1 cellular context compared by ENCODE assay signal in the genomic region with DNA sequence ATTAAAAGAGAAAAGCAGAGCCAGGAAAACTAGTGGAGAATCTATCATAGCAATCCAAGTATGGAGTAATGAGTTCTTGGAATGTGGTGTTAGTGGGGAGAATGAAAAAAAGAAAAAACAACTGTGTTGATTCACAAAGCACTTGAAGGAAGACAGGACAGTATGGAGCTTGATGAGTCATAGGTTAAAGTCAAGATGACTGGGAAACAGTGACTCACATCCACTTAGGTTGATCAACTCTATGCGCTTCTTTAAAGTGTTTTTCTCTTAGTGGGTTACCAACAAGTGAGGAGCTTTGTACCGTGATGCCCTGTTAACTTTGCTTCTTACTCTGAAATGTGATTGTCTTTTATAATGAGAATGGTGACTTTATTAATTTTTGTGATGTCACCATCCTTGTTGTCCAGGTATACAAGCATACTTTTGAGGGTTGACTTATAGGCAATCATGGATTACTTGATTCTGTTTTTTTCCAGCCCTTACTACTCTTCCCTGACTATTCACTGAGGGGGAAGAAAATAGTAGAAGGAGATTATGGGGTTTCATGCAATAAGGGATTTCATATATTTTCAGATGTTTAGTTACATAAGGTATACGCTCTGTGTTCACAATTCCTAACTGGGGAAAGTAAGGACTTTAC.
TF ChIP-seq lines count a peak whose summit lies in the region.

No MANE protein-coding gene starts in this region.

TF ChIP-seq in K562, 482 proteins besides CTCF, POLR2A, EP300 and RAD21 (continued from another document):
- TF ChIP-seq, protein P1, sequence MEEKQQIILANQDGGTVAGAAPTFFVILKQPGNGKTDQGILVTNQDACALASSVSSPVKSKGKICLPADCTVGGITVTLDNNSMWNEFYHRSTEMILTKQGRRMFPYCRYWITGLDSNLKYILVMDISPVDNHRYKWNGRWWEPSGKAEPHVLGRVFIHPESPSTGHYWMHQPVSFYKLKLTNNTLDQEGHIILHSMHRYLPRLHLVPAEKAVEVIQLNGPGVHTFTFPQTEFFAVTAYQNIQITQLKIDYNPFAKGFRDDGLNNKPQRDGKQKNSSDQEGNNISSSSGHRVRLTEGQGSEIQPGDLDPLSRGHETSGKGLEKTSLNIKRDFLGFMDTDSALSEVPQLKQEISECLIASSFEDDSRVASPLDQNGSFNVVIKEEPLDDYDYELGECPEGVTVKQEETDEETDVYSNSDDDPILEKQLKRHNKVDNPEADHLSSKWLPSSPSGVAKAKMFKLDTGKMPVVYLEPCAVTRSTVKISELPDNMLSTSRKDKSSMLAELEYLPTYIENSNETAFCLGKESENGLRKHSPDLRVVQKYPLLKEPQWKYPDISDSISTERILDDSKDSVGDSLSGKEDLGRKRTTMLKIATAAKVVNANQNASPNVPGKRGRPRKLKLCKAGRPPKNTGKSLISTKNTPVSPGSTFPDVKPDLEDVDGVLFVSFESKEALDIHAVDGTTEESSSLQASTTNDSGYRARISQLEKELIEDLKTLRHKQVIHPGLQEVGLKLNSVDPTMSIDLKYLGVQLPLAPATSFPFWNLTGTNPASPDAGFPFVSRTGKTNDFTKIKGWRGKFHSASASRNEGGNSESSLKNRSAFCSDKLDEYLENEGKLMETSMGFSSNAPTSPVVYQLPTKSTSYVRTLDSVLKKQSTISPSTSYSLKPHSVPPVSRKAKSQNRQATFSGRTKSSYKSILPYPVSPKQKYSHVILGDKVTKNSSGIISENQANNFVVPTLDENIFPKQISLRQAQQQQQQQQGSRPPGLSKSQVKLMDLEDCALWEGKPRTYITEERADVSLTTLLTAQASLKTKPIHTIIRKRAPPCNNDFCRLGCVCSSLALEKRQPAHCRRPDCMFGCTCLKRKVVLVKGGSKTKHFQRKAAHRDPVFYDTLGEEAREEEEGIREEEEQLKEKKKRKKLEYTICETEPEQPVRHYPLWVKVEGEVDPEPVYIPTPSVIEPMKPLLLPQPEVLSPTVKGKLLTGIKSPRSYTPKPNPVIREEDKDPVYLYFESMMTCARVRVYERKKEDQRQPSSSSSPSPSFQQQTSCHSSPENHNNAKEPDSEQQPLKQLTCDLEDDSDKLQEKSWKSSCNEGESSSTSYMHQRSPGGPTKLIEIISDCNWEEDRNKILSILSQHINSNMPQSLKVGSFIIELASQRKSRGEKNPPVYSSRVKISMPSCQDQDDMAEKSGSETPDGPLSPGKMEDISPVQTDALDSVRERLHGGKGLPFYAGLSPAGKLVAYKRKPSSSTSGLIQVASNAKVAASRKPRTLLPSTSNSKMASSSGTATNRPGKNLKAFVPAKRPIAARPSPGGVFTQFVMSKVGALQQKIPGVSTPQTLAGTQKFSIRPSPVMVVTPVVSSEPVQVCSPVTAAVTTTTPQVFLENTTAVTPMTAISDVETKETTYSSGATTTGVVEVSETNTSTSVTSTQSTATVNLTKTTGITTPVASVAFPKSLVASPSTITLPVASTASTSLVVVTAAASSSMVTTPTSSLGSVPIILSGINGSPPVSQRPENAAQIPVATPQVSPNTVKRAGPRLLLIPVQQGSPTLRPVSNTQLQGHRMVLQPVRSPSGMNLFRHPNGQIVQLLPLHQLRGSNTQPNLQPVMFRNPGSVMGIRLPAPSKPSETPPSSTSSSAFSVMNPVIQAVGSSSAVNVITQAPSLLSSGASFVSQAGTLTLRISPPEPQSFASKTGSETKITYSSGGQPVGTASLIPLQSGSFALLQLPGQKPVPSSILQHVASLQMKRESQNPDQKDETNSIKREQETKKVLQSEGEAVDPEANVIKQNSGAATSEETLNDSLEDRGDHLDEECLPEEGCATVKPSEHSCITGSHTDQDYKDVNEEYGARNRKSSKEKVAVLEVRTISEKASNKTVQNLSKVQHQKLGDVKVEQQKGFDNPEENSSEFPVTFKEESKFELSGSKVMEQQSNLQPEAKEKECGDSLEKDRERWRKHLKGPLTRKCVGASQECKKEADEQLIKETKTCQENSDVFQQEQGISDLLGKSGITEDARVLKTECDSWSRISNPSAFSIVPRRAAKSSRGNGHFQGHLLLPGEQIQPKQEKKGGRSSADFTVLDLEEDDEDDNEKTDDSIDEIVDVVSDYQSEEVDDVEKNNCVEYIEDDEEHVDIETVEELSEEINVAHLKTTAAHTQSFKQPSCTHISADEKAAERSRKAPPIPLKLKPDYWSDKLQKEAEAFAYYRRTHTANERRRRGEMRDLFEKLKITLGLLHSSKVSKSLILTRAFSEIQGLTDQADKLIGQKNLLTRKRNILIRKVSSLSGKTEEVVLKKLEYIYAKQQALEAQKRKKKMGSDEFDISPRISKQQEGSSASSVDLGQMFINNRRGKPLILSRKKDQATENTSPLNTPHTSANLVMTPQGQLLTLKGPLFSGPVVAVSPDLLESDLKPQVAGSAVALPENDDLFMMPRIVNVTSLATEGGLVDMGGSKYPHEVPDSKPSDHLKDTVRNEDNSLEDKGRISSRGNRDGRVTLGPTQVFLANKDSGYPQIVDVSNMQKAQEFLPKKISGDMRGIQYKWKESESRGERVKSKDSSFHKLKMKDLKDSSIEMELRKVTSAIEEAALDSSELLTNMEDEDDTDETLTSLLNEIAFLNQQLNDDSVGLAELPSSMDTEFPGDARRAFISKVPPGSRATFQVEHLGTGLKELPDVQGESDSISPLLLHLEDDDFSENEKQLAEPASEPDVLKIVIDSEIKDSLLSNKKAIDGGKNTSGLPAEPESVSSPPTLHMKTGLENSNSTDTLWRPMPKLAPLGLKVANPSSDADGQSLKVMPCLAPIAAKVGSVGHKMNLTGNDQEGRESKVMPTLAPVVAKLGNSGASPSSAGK (IDR thresholded peaks at IDR 0.05), result no peak
- no peak for TF ChIP-seq SUPT5H (IDR thresholded peaks at IDR 0.05)
- no peak for TF ChIP-seq KDM1A (IDR thresholded peaks at IDR 0.05)
- TF ChIP-seq, protein P2, sequence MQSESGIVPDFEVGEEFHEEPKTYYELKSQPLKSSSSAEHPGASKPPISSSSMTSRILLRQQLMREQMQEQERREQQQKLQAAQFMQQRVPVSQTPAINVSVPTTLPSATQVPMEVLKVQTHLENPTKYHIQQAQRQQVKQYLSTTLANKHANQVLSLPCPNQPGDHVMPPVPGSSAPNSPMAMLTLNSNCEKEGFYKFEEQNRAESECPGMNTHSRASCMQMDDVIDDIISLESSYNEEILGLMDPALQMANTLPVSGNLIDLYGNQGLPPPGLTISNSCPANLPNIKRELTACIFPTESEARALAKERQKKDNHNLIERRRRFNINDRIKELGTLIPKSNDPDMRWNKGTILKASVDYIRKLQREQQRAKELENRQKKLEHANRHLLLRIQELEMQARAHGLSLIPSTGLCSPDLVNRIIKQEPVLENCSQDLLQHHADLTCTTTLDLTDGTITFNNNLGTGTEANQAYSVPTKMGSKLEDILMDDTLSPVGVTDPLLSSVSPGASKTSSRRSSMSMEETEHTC (IDR thresholded peaks at IDR 0.05), result no peak
- TF ChIP-seq CREB3 (tag; conservative IDR thresholded peaks at IDR 0.05; ENCODE audit: low read depth), result no peak
- TF ChIP-seq KDM4B (IDR thresholded peaks at IDR 0.05; ENCODE audit: borderline replicate concordance in 2 of 2, low read depth in 1 of 2), result no peak
- no peak for TF ChIP-seq FUS (optimal IDR thresholded peaks at IDR 0.05; ENCODE audit: low read depth, low read length)
- TF ChIP-seq TRIM28 (IDR thresholded peaks at IDR 0.05), result no peak
- TF ChIP-seq FOSL1 (tag; conservative IDR thresholded peaks at IDR 0.05), result peak; percentile 50; the same call in 1 of the 2 replicates
- TF ChIP-seq ZNF146 (CRISPR knock-in tag; IDR thresholded peaks at IDR 0.05; ENCODE audit: unreplicated experiment), result no peak
- TF ChIP-seq NCOA4 (IDR thresholded peaks at IDR 0.05; ENCODE audit: partially characterized antibody), result no peak
- TF ChIP-seq JUNB (CRISPR knock-in tag; conservative IDR thresholded peaks at IDR 0.05), result peak; percentile 75
- TF ChIP-seq NR0B1 (IDR thresholded peaks at IDR 0.05; ENCODE audit: partially characterized antibody), result no peak
- no peak for TF ChIP-seq POLR2AphosphoS5 (IDR thresholded peaks at IDR 0.05; ENCODE audit: control insufficient read depth, insufficient read depth, low read depth, low read length)
- TF ChIP-seq ZNF79 (CRISPR knock-in tag; IDR thresholded peaks at IDR 0.05; ENCODE audit: low read depth), result no peak
- TF ChIP-seq HDGF (IDR thresholded peaks at IDR 0.05), result no peak
- no peak for TF ChIP-seq ZBTB49 (CRISPR knock-in tag; IDR thresholded peaks at IDR 0.05; ENCODE audit: borderline replicate concordance)
- TF ChIP-seq SRSF1 (IDR thresholded peaks at IDR 0.05; ENCODE audit: low read depth, low read length), result no peak
- no peak for TF ChIP-seq ZNF41 (CRISPR knock-in tag; conservative IDR thresholded peaks at IDR 0.05)
- no peak for TF ChIP-seq ZNF445 (CRISPR knock-in tag; IDR thresholded peaks at IDR 0.05; ENCODE audit: low read depth)
- no peak for TF ChIP-seq RREB1 (CRISPR knock-in tag; IDR thresholded peaks at IDR 0.05)
